ENCODE assay signal across 15 cellular contexts in genomic region chr11:76131585-76131984, GRCh38.
A peak's percentile ranks its signal among the peaks of the same experiment; 100 is the strongest.
DNase-seq lines count a peak whose midpoint lies in the region; ATAC-seq and TF ChIP-seq lines count a peak whose summit lies in the region.
"Had no signal": no experiment of that assay in that cellular context is flagged by ENCODE, and none has a peak within 500 bp of the region (broad histone marks: within the 10 kb centered on the region; RNA-seq: fewer than 3 reads in every experiment).

No MANE protein-coding gene starts in this region.

- no peak for TF ChIP-seq CTCF in ascending aorta (IDR thresholded peaks at IDR 0.05)
- no peak for TF ChIP-seq CTCF in thoracic aorta (IDR thresholded peaks at IDR 0.05)

- DNase-seq in NCI-H446 treated with DMSO at 0.1 percent for 48 hours (lab: John Stamatoyannopoulos, UW) (peak; percentile 32), NCI-H446 (lab: John Stamatoyannopoulos, UW) (no peak), ascending aorta (ENCODE audit: low spot score in 2 of 2) (no peak), left kidney (ENCODE audit: low read depth, low spot score) (peak; percentile 43), thoracic aorta (ENCODE audit: low spot score) (no peak), G401 (ENCODE audit: low spot score) (no peak), NCI-H748 (lab: John Stamatoyannopoulos, UW; ENCODE audit: unreplicated experiment) (no peak)
- DNase-seq: GOT3; NCI-H187 treated with DMSO at 0.1 percent for 48 hours; NCI-H526; stimulated activated CD4-positive, alpha-beta T cell treated with anti-CD3 and anti-CD28 coated beads, Interleukin-1b, Interleukin-23, amount 100 ng/mL, for 48 hours had no signal

- peak overlapping the region; percentile 62 to 65 for H3K27ac ChIP-seq in ascending aorta
- peak overlapping the region; percentile 33 to 44 for H3K27ac ChIP-seq in thoracic aorta
- H3K27ac ChIP-seq: RWPE1 had no signal

- H3K36me3 ChIP-seq in ascending aorta: no peaks in the 10 kb centered on the region
- H3K36me3 ChIP-seq in thoracic aorta: no peaks in the 10 kb centered on the region
- H3K36me3 ChIP-seq: prostate gland had no signal

- ATAC-seq in thoracic aorta (ENCODE audit: insufficient number of reproducible peaks, low FRiP score, low read depth) (no peak), GM19397 (IDR thresholded peaks at IDR 0.05; ENCODE audit: unreplicated experiment) (no peak)
- ATAC-seq: WTC11 had no signal

- peaks cover 0 to 12% of the 10 kb centered on the region in 2 donors for H3K4me1 ChIP-seq in ascending aorta
- H3K4me1 ChIP-seq in thoracic aorta (ENCODE audit: control insufficient read depth in 1 of 2, low read depth in 2 of 2): peaks cover 25 to 30% of the 10 kb centered on the region in 2 donors
- H3K4me1 ChIP-seq: prostate gland had no signal

- H3K4me3 ChIP-seq in ascending aorta (no peak overlapping the region), thoracic aorta (peak overlapping the region; percentile 11)
- H3K4me3 ChIP-seq: prostate gland had no signal

- H3K27me3 ChIP-seq in ascending aorta (no peaks in the 10 kb centered on the region), thoracic aorta (replicated peaks; ENCODE audit: insufficient read depth) (no peaks in the 10 kb centered on the region)

- in situ Hi-C loops in G401 (cut with HindIII; ENCODE audit: low sequenced_read_pairs): no loop called here

- intact Hi-C loops in ascending aorta (cut with DNase I): no loop called here

- H3K9me3 ChIP-seq in ascending aorta (no peaks in the 10 kb centered on the region), thoracic aorta (no peaks in the 10 kb centered on the region)
- H3K9me3 ChIP-seq: prostate gland had no signal

Comparison
In these comparisons a context has a peak if more than half of its experiments do, and no peak if none do; other contexts are left out.
1. DNase-seq: peak in NCI-H446 treated with DMSO at 0.1 percent for 48 hours (single experiment) and left kidney (single experiment); none in NCI-H446 (0 of 2), ascending aorta (0 of 2), thoracic aorta (single experiment), G401 (single experiment) and NCI-H748 (single experiment).